1 cellular context compared by ENCODE assay signal in the genomic region with DNA sequence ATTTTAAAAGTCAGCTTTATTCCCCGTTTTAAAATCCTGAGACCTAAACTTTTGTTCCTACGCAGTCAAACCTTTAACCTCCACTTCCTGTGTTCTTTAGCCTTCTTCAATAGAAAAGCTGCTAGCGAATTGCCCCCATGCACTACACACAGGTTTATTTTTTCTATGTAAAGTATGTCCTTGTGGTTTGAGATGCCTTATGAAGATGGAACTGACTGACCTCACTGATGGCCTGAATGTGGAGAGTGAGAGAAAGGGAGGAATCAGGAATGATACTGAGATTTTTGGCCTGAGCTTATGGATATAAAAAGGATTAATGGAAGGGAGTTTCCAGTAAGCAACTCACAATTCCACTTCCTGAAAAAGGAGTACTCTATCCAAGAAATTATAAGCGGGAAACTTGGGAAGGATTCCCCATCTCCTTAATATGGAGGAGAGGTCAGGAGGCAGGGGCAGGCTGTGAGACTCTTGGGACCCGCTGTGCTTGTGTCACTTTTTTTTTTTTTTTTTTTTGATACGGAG.
TF ChIP-seq lines count a peak whose summit lies in the region.

No MANE protein-coding gene starts in this region.

TF ChIP-seq in endothelial cell of umbilical vein, 7 proteins besides CTCF, POLR2A, EP300 and RAD21:
- TF ChIP-seq EZH2 (IDR thresholded peaks at IDR 0.05; ENCODE audit: borderline replicate concordance, low read depth, low read length, severe bottlenecking) (no peak), POLR2AphosphoS5 (IDR thresholded peaks at IDR 0.05; ENCODE audit: insufficient read depth, low read depth, low read length) (no peak)
- TF ChIP-seq, protein P1, sequence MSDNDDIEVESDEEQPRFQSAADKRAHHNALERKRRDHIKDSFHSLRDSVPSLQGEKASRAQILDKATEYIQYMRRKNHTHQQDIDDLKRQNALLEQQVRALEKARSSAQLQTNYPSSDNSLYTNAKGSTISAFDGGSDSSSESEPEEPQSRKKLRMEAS (IDR thresholded peaks at IDR 0.05; ENCODE audit: insufficient read depth, insufficient read length) = no peak
